In genomic region chr5:131396015-131396414, GRCh38 we compare ENCODE assay signal across 10 cellular contexts.
A peak's percentile ranks its signal among the peaks of the same experiment; 100 is the strongest.
DNase-seq lines count a peak whose midpoint lies in the region; ATAC-seq and TF ChIP-seq lines count a peak whose summit lies in the region.
"Had no signal": no experiment of that assay in that cellular context is flagged by ENCODE, and none has a peak within 500 bp of the region (broad histone marks: within the 10 kb centered on the region; RNA-seq: fewer than 3 reads in every experiment).

No MANE protein-coding gene starts in this region.

- H3K4me3 Mint-ChIP-seq in central memory CD8-positive, alpha-beta T cell, result peak overlapping the region; percentile 46

- no peaks in the 10 kb centered on the region for H3K9me3 Mint-ChIP-seq in central memory CD8-positive, alpha-beta T cell

- no peaks in the 10 kb centered on the region for H3K27me3 Mint-ChIP-seq in central memory CD8-positive, alpha-beta T cell

- no peaks in the 10 kb centered on the region for H3K27me3 ChIP-seq in left lung

- ATAC-seq in GM18520 (IDR thresholded peaks at IDR 0.05; ENCODE audit: unreplicated experiment), result peak; percentile 77
- peak; percentile 90 for ATAC-seq in GM21390 (IDR thresholded peaks at IDR 0.05; ENCODE audit: unreplicated experiment)
- peak; percentile 74 for ATAC-seq in HG03139 (IDR thresholded peaks at IDR 0.05; ENCODE audit: unreplicated experiment)
- ATAC-seq in central memory CD8-positive, alpha-beta T cell (replicated peaks; ENCODE audit: extremely low read depth, poor library complexity, severe bottlenecking), result no peak
- ATAC-seq in left lung, result no peak

- no peak for DNase-seq in central memory CD8-positive, alpha-beta T cell (ENCODE audit: low spot score in 2 of 2)
- DNase-seq in GM19240 (ENCODE audit: insufficient read length, low spot score), result no peak
- DNase-seq in left lung, result no peak
- DNase-seq in OCI-M1 (lab: John Stamatoyannopoulos, UW), result no peak
- DNase-seq in NCI-H1417 (lab: John Stamatoyannopoulos, UW), result no peak
- DNase-seq: cerebellar nuclear complex had no signal

- TF ChIP-seq CTCF in left lung (IDR thresholded peaks at IDR 0.05), result no peak

- no peak overlapping the region for H3K27ac ChIP-seq in left lung
- H3K27ac ChIP-seq: VCaP had no signal

- H3K36me3 ChIP-seq in left lung, result peaks cover 0 to 87% of the 10 kb centered on the region in 2 donors

- H3K36me3 Mint-ChIP-seq in central memory CD8-positive, alpha-beta T cell (ENCODE audit: insufficient read depth), result peaks cover 75% of the 10 kb centered on the region

- H3K9me3 ChIP-seq in left lung, result no peaks in the 10 kb centered on the region

- H3K4me1 Mint-ChIP-seq in central memory CD8-positive, alpha-beta T cell, result peaks cover 63% of the 10 kb centered on the region

- H3K4me1 ChIP-seq in left lung, result peaks cover 0 to 16% of the 10 kb centered on the region in 2 donors

- H3K27ac Mint-ChIP-seq in central memory CD8-positive, alpha-beta T cell (ENCODE audit: low read depth), result peak overlapping the region; percentile 96

- no peak overlapping the region for H3K4me3 ChIP-seq in left lung

- intact Hi-C loops in left lung (cut with DNase I), result no loop called here

Comparison
In these comparisons a context has a peak if more than half of its experiments do, and no peak if none do; other contexts are left out.
1. ATAC-seq: peak in GM18520 (single experiment), GM21390 (single experiment) and HG03139 (single experiment); none in central memory CD8-positive, alpha-beta T cell (single experiment) and left lung (single experiment).